Comparison of ENCODE assay signal across 8 cellular contexts in genomic region chr19:27793644-27794443, GRCh38.
A peak's percentile ranks its signal among the peaks of the same experiment; 100 is the strongest.
DNase-seq lines count a peak whose midpoint lies in the region; ATAC-seq and TF ChIP-seq lines count a peak whose summit lies in the region.

No MANE protein-coding gene starts in this region.

- 0 to 1% (median 1%) methylated on average over 43 to 48 of the region's 48 CpGs for WGBS in spleen, 5 donors

- DNase-seq in AG04450 (ENCODE audit: low read depth, low spot score): peak; percentile 78
- peak; percentile 99 for DNase-seq in NCI-H2227 (lab: John Stamatoyannopoulos, UW; ENCODE audit: unreplicated experiment)
- DNase-seq in activated B cell treated with CpG ODN at 0.5 μM for 24 hours: peak; percentile 83
- DNase-seq in central memory CD4-positive, alpha-beta T cell: peak; percentile 90
- DNase-seq in inferior parietal cortex (ENCODE audit: extremely low spot score): peak; percentile 96
- DNase-seq in spleen: peak; percentile 99

- peak in 2 of 3 donors; percentile 13 to 41 for TF ChIP-seq POLR2A in spleen (IDR thresholded peaks at IDR 0.05)

- TF ChIP-seq CTCF in AG04450 (IDR thresholded peaks at IDR 0.05; ENCODE audit: low read depth, low read length) (no peak), activated B cell treated with CpG ODN at 0.5 μM for 24 hours (IDR thresholded peaks at IDR 0.05) (no peak), spleen (IDR thresholded peaks at IDR 0.05 in 8 of 11, conservative IDR thresholded peaks at IDR 0.05 in 3 of 11) (peak in 3 of 11 experiments; percentile 23 to 31 (median 29))

- CTCF ChIA-PET in AG04450 (lab: Charles Lee) (no interaction called here), activated B cell treated with CpG ODN at 0.5 μM for 24 hours (lab: Charles Lee) (interaction anchor here (0.8 to 1.0 kb wide), 2 partner anchors 9 to 18 kb away, joined by 3 read pairs; no protein-coding TSS in a partner anchor)

- H3K4me1 ChIP-seq in spleen: peaks cover 17 to 53% (median 32%) of the 10 kb centered on the region in 6 donors

- peaks cover under 1% of the 10 kb centered on the region for H3K9me3 Mint-ChIP-seq in activated B cell treated with CpG ODN at 0.5 μM for 24 hours

- no peaks in the 10 kb centered on the region for H3K27me3 Mint-ChIP-seq in activated B cell treated with CpG ODN at 0.5 μM for 24 hours

- H3K4me3 ChIP-seq in AG04450 (ENCODE audit: low read depth, low read length) (peak overlapping the region; percentile 100), spleen (peak overlapping the region; percentile 58 to 95 (median 84))

- intact Hi-C loops in activated B cell treated with CpG ODN at 0.5 μM for 24 hours (cut with micrococcal nuclease) (loop anchor here (1.0 to 5.0 kb wide), 5 partner anchors 14 to 1923 kb away; partner anchors contain the start of genes C19orf12, POP4 and UQCRFS1), spleen (cut with DNase I; ENCODE audit: low total_unique reads) (no loop called here)

- H3K9me3 ChIP-seq in AG04450 (ENCODE audit: control insufficient read depth, insufficient read depth, low read length) (peaks cover 3% of the 10 kb centered on the region), spleen (no peaks in the 10 kb centered on the region)

- peaks cover 0 to 15% (median 9%) of the 10 kb centered on the region in 6 donors for H3K36me3 ChIP-seq in spleen

- peak overlapping the region; percentile 95 for H3K4me3 Mint-ChIP-seq in activated B cell treated with CpG ODN at 0.5 μM for 24 hours

- H3K27me3 ChIP-seq in AG04450 (ENCODE audit: control insufficient read depth, insufficient read depth, low read length): no peaks in the 10 kb centered on the region
- no peaks in the 10 kb centered on the region for H3K27me3 ChIP-seq in spleen (replicated peaks in 1 of 7)

- peak; percentile 96 for ATAC-seq in GM18907 (IDR thresholded peaks at IDR 0.05; ENCODE audit: unreplicated experiment)
- peak; percentile 91 for ATAC-seq in HG03139 (IDR thresholded peaks at IDR 0.05; ENCODE audit: unreplicated experiment)
- peak; percentile 89 for ATAC-seq in activated B cell treated with CpG ODN at 0.5 μM for 24 hours (ENCODE audit: low read depth)

- peaks cover 35% of the 10 kb centered on the region for H3K4me1 Mint-ChIP-seq in activated B cell treated with CpG ODN at 0.5 μM for 24 hours

- POLR2A ChIA-PET in AG04450 (lab: Yijun Ruan, JAX) (no interaction called here), activated B cell treated with CpG ODN at 0.5 μM for 24 hours (lab: Charles Lee) (interaction anchor here (0.6 to 1.6 kb wide), 6 partner anchors 10 to 1878 kb away, joined by 3 to 13 read pairs (median 5); partner anchors contain the start of gene POP4)

- H3K27ac ChIP-seq in AG04450 (ENCODE audit: low read depth, low read length): peak overlapping the region; percentile 90
- H3K27ac ChIP-seq in spleen: peak overlapping the region; percentile 53 to 94 (median 90)

- H3K36me3 Mint-ChIP-seq in activated B cell treated with CpG ODN at 0.5 μM for 24 hours (ENCODE audit: low read depth): peaks cover 27% of the 10 kb centered on the region

- peak overlapping the region; percentile 93 for H3K27ac Mint-ChIP-seq in activated B cell treated with CpG ODN at 0.5 μM for 24 hours

Comparison
In these comparisons a context has a peak if more than half of its experiments do, and no peak if none do; other contexts are left out.
1. Peak in every context shown above with its lines: DNase-seq, ATAC-seq, H3K4me3 ChIP-seq and H3K27ac ChIP-seq.